15 cellular contexts compared by ENCODE assay signal in genomic region chr14:64757601-64758000, GRCh38. TPM values are rescaled to one million over a fixed set of nuclear protein-coding genes. Genes with fewer than 3 reads are reported as not detected.
DNase-seq lines count a peak whose midpoint lies in the region; ATAC-seq, FAIRE-seq and TF ChIP-seq lines count a peak whose summit lies in the region.
"Had no signal": no experiment of that assay in that cellular context is flagged by ENCODE, and none has a peak within 500 bp of the region (broad histone marks: within the 10 kb centered on the region; RNA-seq: fewer than 3 reads in every experiment).

No MANE protein-coding gene starts in this region.

- POLR2A ChIA-PET in A549 (lab: Yijun Ruan, JAX) (no interaction called here), RWPE1 (lab: Yijun Ruan, JAX; ENCODE audit: low non-redundant PET) (no interaction called here)

- H3K4me1 ChIP-seq in A549 (peaks cover 71% of the 10 kb centered on the region), heart right ventricle (peaks cover 35 to 74% (median 56%) of the 10 kb centered on the region in 9 donors), ovary (ENCODE audit: insufficient read depth) (peaks cover 23% of the 10 kb centered on the region)

- 86% methylated on average over 3 of the region's 3 CpGs for WGBS in A549 (ENCODE audit: missing lambda C conversion rate)
- WGBS in heart right ventricle, 2 donors: 86 to 93% methylated on average over 3 of the region's 3 CpGs
- 67 to 82% (median 80%) methylated on average over 3 of the region's 3 CpGs for WGBS in ovary, 3 donors

- TF ChIP-seq RAD21 in A549 (conservative IDR thresholded peaks at IDR 0.05 in 1 of 2, IDR thresholded peaks at IDR 0.05 in 1 of 2): no peak

- H3K4me3 ChIP-seq in A549 (no peak overlapping the region), heart right ventricle (no peak overlapping the region), ovary (no peak overlapping the region)
- H3K4me3 ChIP-seq: adrenal gland had no signal

- H3K36me3 ChIP-seq in heart right ventricle: peaks cover 0 to under 1% (median 0%) of the 10 kb centered on the region in 9 donors
- no peaks in the 10 kb centered on the region for H3K36me3 ChIP-seq in ovary
- H3K36me3 ChIP-seq: adrenal gland had no signal

- TF ChIP-seq CTCF in A549 (IDR thresholded peaks at IDR 0.05) (no peak), RWPE1 (conservative IDR thresholded peaks at IDR 0.05; ENCODE audit: low read depth) (no peak), heart right ventricle (IDR thresholded peaks at IDR 0.05) (no peak), ovary (IDR thresholded peaks at IDR 0.05) (no peak)

- H3K9me3 ChIP-seq in A549 (no peaks in the 10 kb centered on the region), heart right ventricle (no peaks in the 10 kb centered on the region), ovary (no peaks in the 10 kb centered on the region)
- H3K9me3 ChIP-seq: adrenal gland had no signal

- CTCF ChIA-PET in A549 (lab: Yijun Ruan, JAX) (interaction anchor here (0.8 to 7.4 kb wide), 3 partner anchors 9 to 82 kb away, joined by 3 to 147 read pairs (median 4); no protein-coding TSS in a partner anchor), RWPE1 (lab: Yijun Ruan, JAX) (no interaction called here)

- no peak for DNase-seq in A549 (ENCODE audit: low read depth in 1 of 2, low spot score in 1 of 2)
- no peak for DNase-seq in RWPE1 (ENCODE audit: low spot score)
- no peak for DNase-seq in heart right ventricle
- DNase-seq in ovary: peak in 3 of 5 donors; percentile 25 to 37 (median 31)
- DNase-seq in OCI-M1 (lab: John Stamatoyannopoulos, UW): no peak
- no peak for DNase-seq in medulla oblongata (ENCODE audit: extremely low spot score)
- no peak for DNase-seq in activated CD8-positive, alpha-beta memory T cell treated with anti-CD3 and anti-CD28 coated beads, Interleukin-2, amount 50 U/mL, for 48 hours
- no peak for DNase-seq in cerebellar nuclear complex (lab: John Stamatoyannopoulos, UW)
- DNase-seq: activated T-cell treated with anti-CD3 and anti-CD28 coated beads, Interleukin-2, amount 50 U/mL, for 4 hours; adrenal gland; DMS 273 treated with DMSO at 0.1 percent for 48 hours; small intestine had no signal

- H3K27me3 ChIP-seq in heart right ventricle (no peaks in the 10 kb centered on the region), ovary (no peaks in the 10 kb centered on the region)
- H3K27me3 ChIP-seq: adrenal gland had no signal

- no peak for FAIRE-seq in A549 (lab: Jason Lieb, UNC)
- FAIRE-seq: islet of Langerhans, small intestine had no signal

- no peak for TF ChIP-seq POLR2A in A549 (IDR thresholded peaks at IDR 0.05; ENCODE audit: low read length)
- no peak for TF ChIP-seq POLR2A in ovary (IDR thresholded peaks at IDR 0.05)

- no peak for ATAC-seq in A549
- no peak for ATAC-seq in heart right ventricle
- ATAC-seq: activated CD4-positive, CD25-positive, alpha-beta regulatory T cell treated with anti-CD3 and anti-CD28 coated beads, Interleukin-2, amount 50 U/mL, for 24 hours; activated T-cell treated with anti-CD3 and anti-CD28 coated beads, Interleukin-2, amount 50 U/mL, for 4 hours; naive thymus-derived CD8-positive, alpha-beta T cell had no signal

- peak overlapping the region; percentile 88 for H3K4me2 ChIP-seq in A549

- TF ChIP-seq EP300 in A549 (IDR thresholded peaks at IDR 0.05): no peak
- no peak for TF ChIP-seq EP300 in ovary (IDR thresholded peaks at IDR 0.05)

- intact Hi-C loops in heart right ventricle (cut with DNase I) (loop anchor here in 2 of 10 donors (5.0 kb wide), 2 partner anchors 35 to 75 kb away; no protein-coding TSS in a partner anchor), ovary (cut with DNase I) (loop anchor here in 1 of 4 donors (5.0 kb wide), 1 partner anchor 40 kb away; no protein-coding TSS in a partner anchor)

- peak overlapping the region; percentile 92 to 93 for H3K27ac ChIP-seq in A549
- peak overlapping the region; percentile 99 for H3K27ac ChIP-seq in RWPE1
- peak overlapping the region in 8 of 10 donors; percentile 59 to 88 (median 76) for H3K27ac ChIP-seq in heart right ventricle
- peak overlapping the region; percentile 31 to 53 for H3K27ac ChIP-seq in ovary

TF ChIP-seq in A549, 52 proteins besides CTCF, POLR2A, EP300 and RAD21:
- no peak for TF ChIP-seq ZNF302 (CRISPR knock-in tag; IDR thresholded peaks at IDR 0.05)
- no peak for TF ChIP-seq HOXA7 (CRISPR knock-in tag; IDR thresholded peaks at IDR 0.05)
- TF ChIP-seq USF2 (IDR thresholded peaks at IDR 0.05): no peak
- no peak for TF ChIP-seq HES2 (IDR thresholded peaks at IDR 0.05)
- TF ChIP-seq PHF8 (IDR thresholded peaks at IDR 0.05; ENCODE audit: borderline replicate concordance, low read depth): no peak
- no peak for TF ChIP-seq ATOH8 (CRISPR knock-in tag; IDR thresholded peaks at IDR 0.05; ENCODE audit: low read depth)
TF ChIP-seq in A549: peak in this region for 0.

RNA-seq across cellular contexts. Expression of gene PLEKHG3, which starts 53.4 kb away (rescaled TPM):
- polyA plus RNA-seq in A549 (2011; rRNA removed) (29.8 and 30.5 TPM in 2 replicates), A549 (2017; fragmentation: RNase III; extraction: RNeasy Plus Mini Kit Qiagen cat#74134 plus additional on column Dnase treatment) (21.9 to 26.4 TPM (median 23.2 TPM) in 3 replicates), heart right ventricle (1 to 10 TPM; 5.0 to 9.4 TPM), ovary (10 to 100 TPM; 26.3 to 34.2 TPM)
- 23.4 and 33.9 TPM in 2 replicates for polyA plus RNA-seq in A549 (2012; cell fraction: cytosol; rRNA removed)
- polyA plus RNA-seq in A549 (2012; cell fraction: nucleus; rRNA removed): 69.3 and 101 TPM in 2 replicates
- polyA minus RNA-seq in A549 (2011; rRNA and poly(A)+ RNA removed): 46.3 and 47.5 TPM in 2 replicates
- total RNA-seq in heart right ventricle (10 to 100 TPM; 11.2 to 25.5 (median 16.2) TPM), ovary (10 to 100 TPM; 17.5 to 92.9 (median 78.4) TPM)

Comparison
In these comparisons a context has a peak if more than half of its experiments do, and no peak if none do; other contexts are left out.
1. DNase-seq: peak in ovary (3 of 5); none in A549 (0 of 2), RWPE1 (single experiment), heart right ventricle (0 of 2), OCI-M1 (single experiment), medulla oblongata (single experiment), activated CD8-positive, alpha-beta memory T cell treated with anti-CD3 and anti-CD28 coated beads, Interleukin-2, amount 50 U/mL, for 48 hours (single experiment) and cerebellar nuclear complex (0 of 2).
2. H3K27ac ChIP-seq: peak in every context shown above with its lines; median percentile 99 in RWPE1; 92 in A549; 76 in heart right ventricle; 42 in ovary.